14 cellular contexts compared by ENCODE assay signal in genomic region chr6:85346196-85346595, GRCh38.
DNase-seq lines count a peak whose midpoint lies in the region; TF ChIP-seq lines count a peak whose summit lies in the region.
"Had no signal": no experiment of that assay in that cellular context is flagged by ENCODE, and none has a peak within 500 bp of the region (broad histone marks: within the 10 kb centered on the region; RNA-seq: fewer than 3 reads in every experiment).

No MANE protein-coding gene starts in this region.

- H3K4me1 ChIP-seq in PC-9 (replicated peaks; ENCODE audit: insufficient read depth) (peaks cover 21% of the 10 kb centered on the region), trophoblast cell (ENCODE audit: control insufficient read depth in 1 of 2, insufficient read depth in 2 of 2, low read length in 2 of 2) (no peaks in the 10 kb centered on the region), adrenal gland (replicated peaks in 1 of 2) (no peaks in the 10 kb centered on the region)
- H3K4me1 ChIP-seq: A549, BE2C had no signal

- H3K79me2 ChIP-seq in PC-9 (ENCODE audit: low read depth) = no peaks in the 10 kb centered on the region
- no peaks in the 10 kb centered on the region for H3K79me2 ChIP-seq in trophoblast cell (ENCODE audit: control insufficient read depth, insufficient read depth, low read length, poor library complexity)

- no peak overlapping the region for H3K4ac ChIP-seq in trophoblast cell (ENCODE audit: low read depth, low read length)

- no peak overlapping the region for H3K4me3 ChIP-seq in PC-9
- H3K4me3 ChIP-seq in trophoblast cell (ENCODE audit: low read depth, low read length) = no peak overlapping the region
- H3K4me3 ChIP-seq in adrenal gland = no peak overlapping the region
- H3K4me3 ChIP-seq: A549, GM23248 had no signal

- TF ChIP-seq CTCF in PC-9 (conservative IDR thresholded peaks at IDR 0.05) = no peak
- no peak for TF ChIP-seq CTCF in adrenal gland (IDR thresholded peaks at IDR 0.05)

- BruUV-seq in PC-9 (replicated peaks; lab: Mats Ljungman, UMichigan) = no TSS peak

- DNase-seq in PC-9 = no peak
- DNase-seq in epithelial cell of prostate (ENCODE audit: low read depth, low spot score) = peak; percentile 45
- peak in 1 of 2 donors; percentile 21 for DNase-seq in trophoblast cell
- no peak for DNase-seq in NCI-H2171 (lab: John Stamatoyannopoulos, UW)
- no peak for DNase-seq in adrenal gland
- DNase-seq in NCI-H2196 treated with DMSO at 0.1 percent for 48 hours (lab: John Stamatoyannopoulos, UW; ENCODE audit: unreplicated experiment) = no peak
- DNase-seq: BE2C; CD4-positive, alpha-beta memory T cell; DMS153; EL; GM23248 had no signal

- CTCF ChIA-PET in PC-9 (lab: Charles Lee) = no interaction called here

- H3K14ac ChIP-seq in trophoblast cell (ENCODE audit: low read length) = peak overlapping the region; percentile 44

- no peak overlapping the region for H4K8ac ChIP-seq in trophoblast cell (ENCODE audit: low read depth, low read length)

- H2BK12ac ChIP-seq in trophoblast cell (ENCODE audit: low read length) = peak overlapping the region; percentile 76

- H3K79me1 ChIP-seq in trophoblast cell (ENCODE audit: low read length) = peaks cover 3% of the 10 kb centered on the region

- H3K27ac ChIP-seq in PC-9 (peak overlapping the region; percentile 93), epithelial cell of prostate (peak overlapping the region; percentile 87), trophoblast cell (ENCODE audit: low read depth, low read length) (no peak overlapping the region), adrenal gland (no peak overlapping the region)
- H3K27ac ChIP-seq: A549, C4-2B, GM23248, HL-60 had no signal

- H3K36me3 ChIP-seq in PC-9 (ENCODE audit: low read depth) (no peaks in the 10 kb centered on the region), trophoblast cell (ENCODE audit: control insufficient read depth in 1 of 2, insufficient read depth in 2 of 2, low read length in 2 of 2) (no peaks in the 10 kb centered on the region), adrenal gland (replicated peaks in 1 of 2) (no peaks in the 10 kb centered on the region)
- H3K36me3 ChIP-seq: BE2C had no signal

- H2BK120ac ChIP-seq in trophoblast cell (ENCODE audit: insufficient read depth, low read length, poor library complexity) = peak overlapping the region; percentile 80

- H3K4me2 ChIP-seq in PC-9 (no peak overlapping the region), trophoblast cell (ENCODE audit: low read length) (no peak overlapping the region)
- H3K4me2 ChIP-seq: A549 had no signal

- no peak overlapping the region for H3K9ac ChIP-seq in trophoblast cell (ENCODE audit: low read length)
- H3K9ac ChIP-seq: GM23248 had no signal

- H3K18ac ChIP-seq in trophoblast cell (ENCODE audit: low read length) = no peak overlapping the region

- H3F3A ChIP-seq in PC-9 (ENCODE audit: insufficient read depth, low read depth) = peaks cover 9% of the 10 kb centered on the region; the same call in 1 of the 2 replicates

- no peaks in the 10 kb centered on the region for H4K20me1 ChIP-seq in PC-9 (ENCODE audit: insufficient read depth)

- no peak overlapping the region for H3K23ac ChIP-seq in trophoblast cell (ENCODE audit: low read length)

- no peaks in the 10 kb centered on the region for H3K9me2 ChIP-seq in PC-9 (ENCODE audit: insufficient read depth)

- peak overlapping the region; percentile 40 for H2BK5ac ChIP-seq in trophoblast cell (ENCODE audit: low read depth, low read length, poor library complexity)

- H2AK5ac ChIP-seq in trophoblast cell (ENCODE audit: low read length) = no peak overlapping the region

- no peak overlapping the region for H4K91ac ChIP-seq in trophoblast cell (ENCODE audit: low read depth, low read length)

- no peaks in the 10 kb centered on the region for H3K27me3 ChIP-seq in PC-9 (ENCODE audit: insufficient read depth, low read depth)
- no peaks in the 10 kb centered on the region for H3K27me3 ChIP-seq in trophoblast cell (ENCODE audit: insufficient read depth, low read length)
- H3K27me3 ChIP-seq in adrenal gland = no peaks in the 10 kb centered on the region
- H3K27me3 ChIP-seq: BE2C had no signal

- H2AFZ ChIP-seq in PC-9 (no peak overlapping the region), trophoblast cell (ENCODE audit: insufficient read depth, low read length, poor library complexity) (no peak overlapping the region)
- H2AFZ ChIP-seq: GM23248 had no signal

- no peak for TF ChIP-seq POLR2A in adrenal gland (IDR thresholded peaks at IDR 0.05)

- H3K9me3 ChIP-seq in PC-9 (ENCODE audit: insufficient read depth, low read depth) (peaks cover 6% of the 10 kb centered on the region), trophoblast cell (ENCODE audit: insufficient read depth, low read depth, low read length) (no peaks in the 10 kb centered on the region), adrenal gland (replicated peaks in 1 of 3) (no peaks in the 10 kb centered on the region)
- H3K9me3 ChIP-seq: A549, BE2C had no signal

- no CpG with 5 or more reads among the region's 1 CpG for WGBS in trophoblast cell (ENCODE audit: extremely low coverage, insufficient coverage, insufficient read length)
- 85 to 100% (median 95%) methylated on average over 1 of the region's 1 CpG for WGBS in adrenal gland, 4 donors

- intact Hi-C loops in PC-9 (cut with micrococcal nuclease; ENCODE audit: unreplicated experiment) = no loop called here
- intact Hi-C loops in adrenal gland (cut with DNase I) = no loop called here

- H4K12ac ChIP-seq in trophoblast cell (ENCODE audit: low read depth, low read length) = no peak overlapping the region

- POLR2A ChIA-PET in PC-9 (lab: Charles Lee; ENCODE audit: unreplicated experiment) = no interaction called here

Comparison
In these comparisons a context has a peak if more than half of its experiments do, and no peak if none do; other contexts are left out.
1. H3K27ac ChIP-seq: peak in PC-9 (single experiment) and epithelial cell of prostate (single experiment); none in trophoblast cell (single experiment) and adrenal gland (0 of 5).